11 cellular contexts compared by ENCODE assay signal in the genomic region with DNA sequence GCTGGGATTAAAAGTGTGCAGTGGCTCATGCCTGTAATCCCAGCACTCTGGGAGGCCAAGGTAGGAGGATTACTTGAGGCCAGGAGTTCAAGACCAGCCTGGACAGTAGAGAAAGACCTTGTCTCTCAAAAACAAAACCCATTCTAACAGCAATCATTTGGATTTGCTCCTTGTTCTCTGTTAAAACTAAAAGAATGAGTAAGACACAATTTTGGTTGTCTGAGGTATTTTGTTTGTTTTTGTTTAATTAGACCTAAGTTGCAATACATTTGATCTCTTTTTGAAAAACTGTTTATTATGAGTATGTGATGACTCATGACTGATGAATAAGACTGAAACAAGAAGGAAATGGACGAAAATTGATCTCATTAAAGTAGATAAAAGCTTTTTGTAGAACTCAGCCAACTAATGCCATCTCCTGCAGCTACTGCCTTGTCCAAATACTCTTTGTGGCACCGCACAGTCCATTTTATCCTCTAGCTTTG. TPM values are rescaled to one million over a fixed set of nuclear protein-coding genes. Genes with fewer than 3 reads are reported as not detected.
A peak's percentile ranks its signal among the peaks of the same experiment; 100 is the strongest.
DNase-seq lines count a peak whose midpoint lies in the region; ATAC-seq and TF ChIP-seq lines count a peak whose summit lies in the region.
"Had no signal": no experiment of that assay in that cellular context is flagged by ENCODE, and none has a peak within 500 bp of the region (broad histone marks: within the 10 kb centered on the region; RNA-seq: fewer than 3 reads in every experiment).

No MANE protein-coding gene starts in this region.

- RAD21 ChIA-PET in HCT116 (lab: Charles Lee; ENCODE audit: low non-redundant PET in 1 of 2, low total read pairs in 2 of 2, uncharacterized antibody in 2 of 2, unreplicated experiment in 2 of 2) = interaction anchor here (0.9 to 1.2 kb wide), 5 partner anchors 8 to 23 kb away, joined by 3 to 4 read pairs (median 3); no protein-coding TSS in a partner anchor

- no peak overlapping the region for H3K4me3 ChIP-seq in BLaER1 treated with 17β-estradiol and CSF1 and Interleukin-3, amounts not matched to agents 10 nM and 100 nM
- H3K4me3 ChIP-seq in HCT116 (replicated peaks in 1 of 2; ENCODE audit: low read depth in 1 of 2, low read length in 2 of 2) = peak overlapping the region in 1 of 2 experiments; percentile 35; a peak in 1 of 4 replicates
- H3K4me3 ChIP-seq in foreskin fibroblast (ENCODE audit: low read depth in 1 of 2, low read length in 2 of 2) = no peak overlapping the region
- H3K4me3 ChIP-seq: tibial artery had no signal

- no peaks in the 10 kb centered on the region for H3K27me3 ChIP-seq in BLaER1 treated with 17β-estradiol and CSF1 and Interleukin-3, amounts not matched to agents 10 nM and 100 nM
- H3K27me3 ChIP-seq in HCT116 (ENCODE audit: insufficient read depth, low read length) = no peaks in the 10 kb centered on the region
- H3K27me3 ChIP-seq: tibial artery had no signal

- POLR2A ChIA-PET in HCT116 (lab: Charles Lee) = interaction anchor here (0.7 to 2.0 kb wide), 9 partner anchors 8 to 947 kb away, joined by 3 to 8 read pairs (median 4); partner anchors contain the start of gene GLG1

- H3K4me1 Mint-ChIP-seq in T-helper 1 cell treated with Interleukin-12 subunit alpha and Interleukin-12 subunit beta and Interleukin-4 antibody, amounts not matched to agents 30 μg/mL and 1 μg/mL, for 36 hours (ENCODE audit: low read depth) = peaks cover 25% of the 10 kb centered on the region

- no peak overlapping the region for H3K9ac ChIP-seq in BLaER1 treated with 17β-estradiol and CSF1 and Interleukin-3, amounts not matched to agents 10 nM and 100 nM
- H3K9ac ChIP-seq in HCT116 (ENCODE audit: low read length) = peak overlapping the region; percentile 39; the same call in 1 of the 2 replicates

- peaks cover 5% of the 10 kb centered on the region for H3K36me3 Mint-ChIP-seq in T-helper 1 cell treated with Interleukin-12 subunit alpha and Interleukin-12 subunit beta and Interleukin-4 antibody, amounts not matched to agents 30 μg/mL and 1 μg/mL, for 36 hours (ENCODE audit: low read depth)

- CTCF ChIA-PET in HCT116 (lab: Charles Lee) = interaction anchor here (0.9 kb wide), 1 partner anchor 285 kb away, joined by 4 read pairs; no protein-coding TSS in a partner anchor

- peaks cover 10 to 94% (median 34%) of the 10 kb centered on the region in 11 experiments; a peak in 16 of 22 replicates for H4K20me1 ChIP-seq in BLaER1 treated with 17β-estradiol and CSF1 and Interleukin-3, amounts not matched to agents 10 nM and 100 nM
- peaks cover 8% of the 10 kb centered on the region; the same call in 1 of the 2 replicates for H4K20me1 ChIP-seq in HCT116 (ENCODE audit: insufficient read depth)

- H3K9me2 ChIP-seq in HCT116 (ENCODE audit: insufficient read depth) = no peaks in the 10 kb centered on the region

- peak overlapping the region in 8 of 11 experiments; percentile 19 to 78 (median 50); a peak in 15 of 22 replicates for H3K27ac ChIP-seq in BLaER1 treated with 17β-estradiol and CSF1 and Interleukin-3, amounts not matched to agents 10 nM and 100 nM
- peak overlapping the region; percentile 84 for H3K27ac ChIP-seq in HCT116 (ENCODE audit: low read depth, low read length)
- H3K27ac ChIP-seq: tibial artery had no signal

- intact Hi-C loops in HCT116 (cut with micrococcal nuclease) = loop anchor here (1.0 kb wide), 1 partner anchor 16 kb away; no protein-coding TSS in a partner anchor

- H2AFZ ChIP-seq in HCT116 (ENCODE audit: low read depth, low read length, poor library complexity, severe bottlenecking) = no peak overlapping the region

- TF ChIP-seq CTCF in HCT116 (IDR thresholded peaks at IDR 0.05 in 2 of 3, conservative IDR thresholded peaks at IDR 0.05 in 1 of 3; ENCODE audit: borderline replicate concordance in 1 of 3, insufficient read depth in 1 of 3, low read depth in 2 of 3, low read length in 2 of 3) (no peak), foreskin fibroblast (IDR thresholded peaks at IDR 0.05; ENCODE audit: low read depth, low read length) (no peak)

- DNase-seq in HCT116 (ENCODE audit: low read depth, low spot score) (peak; percentile 94), foreskin fibroblast (peak; percentile 50 to 72), NCI-H524 (lab: John Stamatoyannopoulos, UW) (no peak), DMS 273 treated with DMSO at 0.1 percent for 48 hours (lab: John Stamatoyannopoulos, UW) (no peak), AML-193 (lab: John Stamatoyannopoulos, UW) (no peak)
- DNase-seq: activated gamma-delta T cell, tibial artery had no signal

- ATAC-seq in HCT116 = peak; percentile 86
- no peak for ATAC-seq in GM19035 (IDR thresholded peaks at IDR 0.05; ENCODE audit: unreplicated experiment)
- ATAC-seq: sciatic nerve had no signal

- H3K27me3 Mint-ChIP-seq in T-helper 1 cell treated with Interleukin-12 subunit alpha and Interleukin-12 subunit beta and Interleukin-4 antibody, amounts not matched to agents 30 μg/mL and 1 μg/mL, for 36 hours (ENCODE audit: low read depth) = no peaks in the 10 kb centered on the region

- H3K9me3 Mint-ChIP-seq in T-helper 1 cell treated with Interleukin-12 subunit alpha and Interleukin-12 subunit beta and Interleukin-4 antibody, amounts not matched to agents 30 μg/mL and 1 μg/mL, for 36 hours = no peaks in the 10 kb centered on the region

- peaks cover 62 to 94% (median 85%) of the 10 kb centered on the region in 10 experiments for H3K4me1 ChIP-seq in BLaER1 treated with 17β-estradiol and CSF1 and Interleukin-3, amounts not matched to agents 10 nM and 100 nM
- peaks cover 85 to 94% of the 10 kb centered on the region in 2 experiments for H3K4me1 ChIP-seq in HCT116 (ENCODE audit: control insufficient read depth in 1 of 2, insufficient read depth in 2 of 2, low read length in 2 of 2)

- TF ChIP-seq RAD21 in HCT116 (IDR thresholded peaks at IDR 0.05; ENCODE audit: low read depth) = peak; percentile 36; the same call in 1 of the 2 replicates

- H3K36me3 ChIP-seq in BLaER1 treated with 17β-estradiol and CSF1 and Interleukin-3, amounts not matched to agents 10 nM and 100 nM = peaks cover 0 to 3% (median 0%) of the 10 kb centered on the region in 11 experiments; a peak in 3 of 22 replicates
- H3K36me3 ChIP-seq in HCT116 (ENCODE audit: control insufficient read depth in 1 of 2, insufficient read depth in 2 of 2, low read length in 2 of 2) = no peaks in the 10 kb centered on the region
- H3K36me3 ChIP-seq: tibial artery had no signal

- H3K79me2 ChIP-seq in HCT116 (ENCODE audit: insufficient read depth, low read length) = peaks cover 92% of the 10 kb centered on the region

- H3K4me2 ChIP-seq in BLaER1 treated with 17β-estradiol and CSF1 and Interleukin-3, amounts not matched to agents 10 nM and 100 nM = peak overlapping the region; percentile 55 to 83 (median 76); a peak in 20 of 22 replicates
- peak overlapping the region; percentile 60 for H3K4me2 ChIP-seq in HCT116 (ENCODE audit: low read length)

- H3K9me3 ChIP-seq in BLaER1 treated with 17β-estradiol and CSF1 and Interleukin-3, amounts not matched to agents 10 nM and 100 nM (replicated peaks in 1 of 11) = no peaks in the 10 kb centered on the region; a peak in 1 of 22 replicates
- H3K9me3 ChIP-seq in HCT116 (ENCODE audit: control insufficient read depth in 1 of 2, insufficient read depth in 1 of 2, low read depth in 1 of 2, low read length in 2 of 2) = no peaks in the 10 kb centered on the region
- H3K9me3 ChIP-seq: tibial artery had no signal

- H3K4me3 Mint-ChIP-seq in T-helper 1 cell treated with Interleukin-12 subunit alpha and Interleukin-12 subunit beta and Interleukin-4 antibody, amounts not matched to agents 30 μg/mL and 1 μg/mL, for 36 hours = peak overlapping the region; percentile 10

- TF ChIP-seq POLR2A in HCT116 (IDR thresholded peaks at IDR 0.05; ENCODE audit: borderline replicate concordance, extremely low read depth, insufficient read depth, insufficient read length) = no peak

- H3K27ac Mint-ChIP-seq in T-helper 1 cell treated with Interleukin-12 subunit alpha and Interleukin-12 subunit beta and Interleukin-4 antibody, amounts not matched to agents 30 μg/mL and 1 μg/mL, for 36 hours = peak overlapping the region; percentile 7

- BruUV-seq in HCT116 (replicated peaks; lab: Mats Ljungman, UMichigan) = no TSS peak

TF ChIP-seq in HCT116, 20 proteins besides CTCF, POLR2A, EP300 and RAD21 (continues in another document):
- TF ChIP-seq YY1 (IDR thresholded peaks at IDR 0.05; ENCODE audit: extremely low read depth, insufficient replicate concordance, low read depth, low read length) (peak; percentile 34), CBX3 (IDR thresholded peaks at IDR 0.05; ENCODE audit: low read depth) (peak; percentile 77), SIN3A (IDR thresholded peaks at IDR 0.05; ENCODE audit: low read depth) (peak; percentile 80; the same call in 1 of the 2 replicates), EZH2phosphoT487 (IDR thresholded peaks at IDR 0.05; ENCODE audit: borderline replicate concordance) (no peak), EGR1 (IDR thresholded peaks at IDR 0.05; ENCODE audit: low read depth) (no peak; the same call in 1 of the 2 replicates), ELF1 (IDR thresholded peaks at IDR 0.05; ENCODE audit: borderline replicate concordance, low read depth) (no peak; the same call in 1 of the 2 replicates), POLR2AphosphoS5 (IDR thresholded peaks at IDR 0.05; ENCODE audit: low read depth, low read length) (peak; percentile 65; the same call in 1 of the 2 replicates), EZH2 (IDR thresholded peaks at IDR 0.05) (no peak), SP1 (IDR thresholded peaks at IDR 0.05; ENCODE audit: low read depth) (peak; percentile 99), CEBPB (IDR thresholded peaks at IDR 0.05; ENCODE audit: low read depth) (peak; percentile 95), JUND (IDR thresholded peaks at IDR 0.05) (peak; percentile 100), FOSL1 (IDR thresholded peaks at IDR 0.05; ENCODE audit: low read depth) (peak; percentile 100)
- TF ChIP-seq, protein P1, sequence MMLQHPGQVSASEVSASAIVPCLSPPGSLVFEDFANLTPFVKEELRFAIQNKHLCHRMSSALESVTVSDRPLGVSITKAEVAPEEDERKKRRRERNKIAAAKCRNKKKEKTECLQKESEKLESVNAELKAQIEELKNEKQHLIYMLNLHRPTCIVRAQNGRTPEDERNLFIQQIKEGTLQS (IDR thresholded peaks at IDR 0.05) = 0 out of 2 replicates have a peak, but pooled peaks have one; percentile 48
- TF ChIP-seq, protein P2, sequence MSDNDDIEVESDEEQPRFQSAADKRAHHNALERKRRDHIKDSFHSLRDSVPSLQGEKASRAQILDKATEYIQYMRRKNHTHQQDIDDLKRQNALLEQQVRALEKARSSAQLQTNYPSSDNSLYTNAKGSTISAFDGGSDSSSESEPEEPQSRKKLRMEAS (IDR thresholded peaks at IDR 0.05) = no peak; the same call in 1 of the 2 replicates

RNA-seq across cellular contexts. Expression of gene GLG1, which starts 29.0 kb away (rescaled TPM):
- total RNA-seq in HCT116 (2021; ENCODE audit: unreplicated experiment) = 237 TPM
- 152 and 162 TPM in 2 replicates for polyA plus RNA-seq in HCT116 (2012)

Comparison
In these comparisons a context has a peak if more than half of its experiments do, and no peak if none do; other contexts are left out.
1. DNase-seq: peak in HCT116 (single experiment) and foreskin fibroblast (2 of 2); none in NCI-H524 (0 of 2), DMS 273 treated with DMSO at 0.1 percent for 48 hours (single experiment) and AML-193 (0 of 2).